In genomic region chr19:55146648-55147218, GRCh38 we compare ENCODE assay signal across 9 cellular contexts. TPM values are rescaled to one million over a fixed set of nuclear protein-coding genes. Genes with fewer than 3 reads are reported as not detected.
DNase-seq lines count a peak whose midpoint lies in the region; ATAC-seq and TF ChIP-seq lines count a peak whose summit lies in the region.
"Had no signal": no experiment of that assay in that cellular context is flagged by ENCODE, and none has a peak within 500 bp of the region (broad histone marks: within the 10 kb centered on the region; RNA-seq: fewer than 3 reads in every experiment).

No MANE protein-coding gene starts in this region.

- no peak overlapping the region for H2BK5ac ChIP-seq in trophoblast cell (ENCODE audit: low read depth, low read length, poor library complexity)

- H2AFZ ChIP-seq in trophoblast cell (ENCODE audit: insufficient read depth, low read length, poor library complexity): peak overlapping the region; percentile 59

- peak; percentile 31 for DNase-seq in GM10248 (ENCODE audit: extremely low spot score)
- peak; percentile 82 to 88 for DNase-seq in NCI-H1930 (lab: John Stamatoyannopoulos, UW)
- no peak for DNase-seq in body of pancreas
- DNase-seq in trophoblast cell: no peak
- no peak for DNase-seq in activated T-cell treated with anti-CD3 and anti-CD28 coated beads, Interleukin-2, amount 50 U/mL, for 24 hours
- DNase-seq in anterior cingulate cortex (lab: John Stamatoyannopoulos, UW): no peak
- no peak for DNase-seq in occipital lobe (lab: John Stamatoyannopoulos, UW)
- no peak for DNase-seq in stimulated activated CD4-positive, alpha-beta T cell treated with anti-CD3 and anti-CD28 coated beads, Interleukin-4, amount 100 ng/mL, for 1 hour

- H3K4me3 ChIP-seq in body of pancreas (no peak overlapping the region), trophoblast cell (ENCODE audit: low read depth, low read length) (no peak overlapping the region)

- peaks cover 3% of the 10 kb centered on the region for H3K4me1 Mint-ChIP-seq in activated T-cell treated with anti-CD3 and anti-CD28 coated beads, Interleukin-2, amount 50 U/mL, for 24 hours (ENCODE audit: low read depth)

- H3K27ac ChIP-seq in body of pancreas: no peak overlapping the region
- H3K27ac ChIP-seq in trophoblast cell (ENCODE audit: low read depth, low read length): no peak overlapping the region

- H2BK12ac ChIP-seq in trophoblast cell (ENCODE audit: low read length): no peak overlapping the region

- TF ChIP-seq CTCF in GM10248 (IDR thresholded peaks at IDR 0.05; ENCODE audit: control extremely low read depth, extremely low read depth, low read depth, missing control alignments) (no peak), body of pancreas (IDR thresholded peaks at IDR 0.05) (no peak)

- POLR2A ChIA-PET in GM10248 (lab: Yijun Ruan, JAX): interaction anchor here (0.6 kb wide), 1 partner anchor 164 kb away, joined by 3 read pairs; no protein-coding TSS in a partner anchor

- no peaks in the 10 kb centered on the region for H3K79me2 ChIP-seq in trophoblast cell (ENCODE audit: control insufficient read depth, insufficient read depth, low read length, poor library complexity)

- H3K14ac ChIP-seq in trophoblast cell (ENCODE audit: low read length): no peak overlapping the region

- no peak overlapping the region for H3K9ac ChIP-seq in trophoblast cell (ENCODE audit: low read length)

- intact Hi-C loops in body of pancreas (cut with DNase I): no loop called here

- H2AK5ac ChIP-seq in trophoblast cell (ENCODE audit: low read length): no peak overlapping the region

- H3K4ac ChIP-seq in trophoblast cell (ENCODE audit: low read depth, low read length): no peak overlapping the region

- H3K23ac ChIP-seq in trophoblast cell (ENCODE audit: low read length): no peak overlapping the region

- H3K4me3 Mint-ChIP-seq in activated T-cell treated with anti-CD3 and anti-CD28 coated beads, Interleukin-2, amount 50 U/mL, for 24 hours: no peak overlapping the region

- H3K18ac ChIP-seq in trophoblast cell (ENCODE audit: low read length): no peak overlapping the region

- H4K91ac ChIP-seq in trophoblast cell (ENCODE audit: low read depth, low read length): no peak overlapping the region

- no peaks in the 10 kb centered on the region for H3K79me1 ChIP-seq in trophoblast cell (ENCODE audit: low read length)

- H3K27me3 ChIP-seq in body of pancreas: peaks cover 0 to 19% of the 10 kb centered on the region in 2 donors
- H3K27me3 ChIP-seq in trophoblast cell (ENCODE audit: insufficient read depth, low read length): no peaks in the 10 kb centered on the region

- peak overlapping the region; percentile 53 for H4K8ac ChIP-seq in trophoblast cell (ENCODE audit: low read depth, low read length)

- TF ChIP-seq POLR2A in body of pancreas (IDR thresholded peaks at IDR 0.05): no peak

- ATAC-seq in body of pancreas: peak; percentile 33
- ATAC-seq: activated CD4-positive, CD25-positive, alpha-beta regulatory T cell treated with anti-CD3 and anti-CD28 coated beads, Interleukin-2, amount 50 U/mL, for 24 hours had no signal

- CTCF ChIA-PET in GM10248 (lab: Yijun Ruan, JAX): interaction anchor here (0.9 to 1.7 kb wide), 6 partner anchors 10 to 238 kb away, joined by 3 to 10 read pairs (median 3); partner anchors contain the start of gene TMEM238

- 1 to 3% methylated on average over 5 to 25 of the region's 29 CpGs for WGBS in body of pancreas, 2 donors
- no CpG with 5 or more reads among the region's 29 CpGs for WGBS in trophoblast cell (ENCODE audit: extremely low coverage, insufficient coverage, insufficient read length)

- H3K9me3 Mint-ChIP-seq in activated T-cell treated with anti-CD3 and anti-CD28 coated beads, Interleukin-2, amount 50 U/mL, for 24 hours: peaks cover 5% of the 10 kb centered on the region

- no peaks in the 10 kb centered on the region for H3K36me3 ChIP-seq in body of pancreas (replicated peaks in 1 of 2; ENCODE audit: insufficient read depth in 1 of 2, low read depth in 2 of 2)
- no peaks in the 10 kb centered on the region for H3K36me3 ChIP-seq in trophoblast cell (ENCODE audit: control insufficient read depth in 1 of 2, insufficient read depth in 2 of 2, low read length in 2 of 2)

- no peaks in the 10 kb centered on the region for H3K36me3 Mint-ChIP-seq in activated T-cell treated with anti-CD3 and anti-CD28 coated beads, Interleukin-2, amount 50 U/mL, for 24 hours (ENCODE audit: low read depth)

- no peak overlapping the region for H2BK120ac ChIP-seq in trophoblast cell (ENCODE audit: insufficient read depth, low read length, poor library complexity)

- no peak overlapping the region for H4K12ac ChIP-seq in trophoblast cell (ENCODE audit: low read depth, low read length)

- H3K9me3 ChIP-seq in body of pancreas (no peaks in the 10 kb centered on the region), trophoblast cell (ENCODE audit: insufficient read depth, low read depth, low read length) (peaks cover 1% of the 10 kb centered on the region)

- H3K27ac Mint-ChIP-seq in activated T-cell treated with anti-CD3 and anti-CD28 coated beads, Interleukin-2, amount 50 U/mL, for 24 hours: no peak overlapping the region

- H3K4me2 ChIP-seq in trophoblast cell (ENCODE audit: low read length): peak overlapping the region; percentile 18

- peaks cover 61% of the 10 kb centered on the region for H3K27me3 Mint-ChIP-seq in activated T-cell treated with anti-CD3 and anti-CD28 coated beads, Interleukin-2, amount 50 U/mL, for 24 hours

- peaks cover 2% of the 10 kb centered on the region for H3K4me1 ChIP-seq in body of pancreas
- H3K4me1 ChIP-seq in trophoblast cell (ENCODE audit: control insufficient read depth in 1 of 2, insufficient read depth in 2 of 2, low read length in 2 of 2): peaks cover 2 to 9% of the 10 kb centered on the region in 2 experiments

RNA-seq across cellular contexts. Expression of gene TNNT1, which starts 2.3 kb away (rescaled TPM):
- total RNA-seq in body of pancreas: not detected
- polyA plus RNA-seq in trophoblast cell (2013): 8.9 and 10.6 TPM in 2 replicates
- total RNA-seq in occipital lobe: not detected

RNA-seq across cellular contexts. Expression of gene TNNI3, which starts 10.8 kb away (rescaled TPM):
- total RNA-seq in body of pancreas: not detected
- 0.05 and 0.33 TPM in 2 replicates for polyA plus RNA-seq in trophoblast cell (2013)
- not detected for total RNA-seq in occipital lobe

RNA-seq across cellular contexts. Expression of gene DNAAF3, which starts 19.7 kb away (rescaled TPM):
- total RNA-seq in body of pancreas (1 to 10 TPM; 1.6 TPM), occipital lobe (0.31 TPM)
- 0.44 and 0.53 TPM in 2 replicates for polyA plus RNA-seq in trophoblast cell (2013)

RNA-seq across cellular contexts. Expression of gene PPP1R12C, which starts 29.3 kb away (rescaled TPM):
- 100 to 1,000 TPM in 1 of 2 donors, 10 to 100 TPM in 1; 81.2 to 135 TPM for total RNA-seq in body of pancreas
- 65.1 and 65.9 TPM in 2 replicates for polyA plus RNA-seq in trophoblast cell (2013)
- 20.7 TPM for total RNA-seq in occipital lobe

RNA-seq across cellular contexts. Expression of gene SYT5, which starts 33.4 kb away (rescaled TPM):
- total RNA-seq in body of pancreas: under 1 TPM in 1 of 2 donors, not detected in 1; 0.26 TPM
- 0.08 and 0.11 TPM in 2 replicates for polyA plus RNA-seq in trophoblast cell (2013)
- 36.8 TPM for total RNA-seq in occipital lobe

Comparison
In these comparisons a context has a peak if more than half of its experiments do, and no peak if none do; other contexts are left out.
1. DNase-seq: peak in GM10248 (single experiment) and NCI-H1930 (2 of 2); none in body of pancreas (0 of 4), trophoblast cell (0 of 2), activated T-cell treated with anti-CD3 and anti-CD28 coated beads, Interleukin-2, amount 50 U/mL, for 24 hours (single experiment), anterior cingulate cortex (0 of 58), occipital lobe (single experiment) and stimulated activated CD4-positive, alpha-beta T cell treated with anti-CD3 and anti-CD28 coated beads, Interleukin-4, amount 100 ng/mL, for 1 hour (single experiment).